Comparison of ENCODE assay signal across 22 cellular contexts in genomic region chr18:9242987-9243386, GRCh38.
A peak's percentile ranks its signal among the peaks of the same experiment; 100 is the strongest.
DNase-seq lines count a peak whose midpoint lies in the region; ATAC-seq and TF ChIP-seq lines count a peak whose summit lies in the region.
"Had no signal": no experiment of that assay in that cellular context is flagged by ENCODE, and none has a peak within 500 bp of the region (broad histone marks: within the 10 kb centered on the region; RNA-seq: fewer than 3 reads in every experiment).

No MANE protein-coding gene starts in this region.

- no peaks in the 10 kb centered on the region for H3K9me2 ChIP-seq in GM23338 (ENCODE audit: insufficient read depth)

- ATAC-seq in GM23338 (peak; percentile 78), GM18861 (IDR thresholded peaks at IDR 0.05; ENCODE audit: unreplicated experiment) (no peak), GM21737 (IDR thresholded peaks at IDR 0.05; ENCODE audit: unreplicated experiment) (no peak)
- ATAC-seq: sciatic nerve, T-cell had no signal

- peaks cover 29% of the 10 kb centered on the region for H3K4me1 ChIP-seq in GM23338 (ENCODE audit: insufficient read depth)
- H3K4me1 ChIP-seq: BE2C, tibial nerve had no signal

- peak; percentile 18 for DNase-seq in GM12864 (ENCODE audit: low read depth)
- peak; percentile 32 for DNase-seq in GM23338 (ENCODE audit: low spot score)
- peak; percentile 5 for DNase-seq in NOMO-1 treated with dmso at 0.1 percent for 144 hours (lab: John Stamatoyannopoulos, UW; ENCODE audit: unreplicated experiment)
- DNase-seq in midbrain (lab: John Stamatoyannopoulos, UW) = peak; percentile 7
- no peak for DNase-seq in stimulated activated CD4-positive, alpha-beta T cell treated with anti-CD3 and anti-CD28 coated beads, Interleukin-1b, Interleukin-23, amount 100 ng/mL, for 48 hours
- no peak for DNase-seq in NCI-H524 (lab: John Stamatoyannopoulos, UW)
- DNase-seq: activated B cell treated with CpG ODN at 0.5 μM for 24 hours; activated CD8-positive, alpha-beta memory T cell treated with anti-CD3 and anti-CD28 coated beads, Interleukin-2, amount 50 U/mL, for 48 hours; activated naive CD8-positive, alpha-beta T cell treated with anti-CD3 and anti-CD28 coated beads, Interleukin-2, amount 10 ng/mL, durations not matched to agents 7 days and 5 days; BE2C; DND-41; HFFc6; kidney; NCI-H2029 treated with DMSO at 0.1 percent for 48 hours; NCI-H69; RPMI8226; stimulated activated CD4-positive, alpha-beta T cell treated with anti-CD3 and anti-CD28 coated beads, Interleukin-2, amount 100 ng/mL, for 48 hours; T-cell had no signal

- H3K36me3 Mint-ChIP-seq in GM23338 (ENCODE audit: low read depth) = peaks cover 6% of the 10 kb centered on the region; the same call in 2 of the 3 replicates

- no peaks in the 10 kb centered on the region for H3K79me2 ChIP-seq in GM23338 (replicated peaks; ENCODE audit: insufficient read depth)

- H3K4me3 Mint-ChIP-seq in GM23338 = 0 out of 3 replicates have a peak overlapping the region, but pooled peaks have one; percentile 0
- H3K4me3 Mint-ChIP-seq: activated B cell treated with CpG ODN at 0.5 μM for 24 hours; activated naive CD8-positive, alpha-beta T cell treated with anti-CD3 and anti-CD28 coated beads, Interleukin-2, amount 10 ng/mL, durations not matched to agents 7 days and 5 days; HFFc6; T-cell had no signal

- no peak overlapping the region for H3K4me2 ChIP-seq in GM23338

- peak overlapping the region; percentile 51 for H3K27ac Mint-ChIP-seq in GM23338
- H3K27ac Mint-ChIP-seq: activated B cell treated with CpG ODN at 0.5 μM for 24 hours; activated naive CD8-positive, alpha-beta T cell treated with anti-CD3 and anti-CD28 coated beads, Interleukin-2, amount 10 ng/mL, durations not matched to agents 7 days and 5 days; HFFc6 had no signal

- H3K4me3 ChIP-seq in GM12864 (ENCODE audit: low read depth, low read length) (no peak overlapping the region), GM23338 (no peak overlapping the region)
- H3K4me3 ChIP-seq: tibial nerve had no signal

- no peaks in the 10 kb centered on the region for H3K9me3 Mint-ChIP-seq in GM23338
- H3K9me3 Mint-ChIP-seq: activated B cell treated with CpG ODN at 0.5 μM for 24 hours; activated naive CD8-positive, alpha-beta T cell treated with anti-CD3 and anti-CD28 coated beads, Interleukin-2, amount 10 ng/mL, durations not matched to agents 7 days and 5 days; HFFc6; T-cell had no signal

- H4K20me1 ChIP-seq in GM23338 (replicated peaks; ENCODE audit: insufficient read depth) = no peaks in the 10 kb centered on the region

- no peaks in the 10 kb centered on the region for H3K27me3 Mint-ChIP-seq in GM23338 (ENCODE audit: insufficient read depth, low read depth, poor library complexity)
- H3K27me3 Mint-ChIP-seq: activated B cell treated with CpG ODN at 0.5 μM for 24 hours; activated naive CD8-positive, alpha-beta T cell treated with anti-CD3 and anti-CD28 coated beads, Interleukin-2, amount 10 ng/mL, durations not matched to agents 7 days and 5 days; T-cell had no signal

- peaks cover 30% of the 10 kb centered on the region; the same call in 2 of the 3 replicates for H3K4me1 Mint-ChIP-seq in GM23338

- H2AFZ ChIP-seq in GM23338 = no peak overlapping the region

- TF ChIP-seq CTCF in GM12864 (IDR thresholded peaks at IDR 0.05; ENCODE audit: low read depth, low read length, missing control alignments) (no peak), GM23338 (conservative IDR thresholded peaks at IDR 0.05; ENCODE audit: low read depth in 2 of 2) (no peak)

- H3K36me3 ChIP-seq in GM23338 (ENCODE audit: insufficient read depth) = no peaks in the 10 kb centered on the region
- H3K36me3 ChIP-seq: BE2C had no signal

- peak overlapping the region; percentile 53; the same call in 1 of the 2 replicates for H3K27ac ChIP-seq in GM23338 (ENCODE audit: low read depth)
- H3K27ac ChIP-seq: tibial nerve had no signal

- no peaks in the 10 kb centered on the region for H3F3A ChIP-seq in GM23338 (replicated peaks; ENCODE audit: low read depth)

- no peaks in the 10 kb centered on the region for H3K27me3 ChIP-seq in GM23338 (ENCODE audit: insufficient read depth)
- H3K27me3 ChIP-seq: BE2C, tibial nerve had no signal

TF ChIP-seq in GM23338, 12 proteins besides CTCF, POLR2A, EP300 and RAD21:
- TF ChIP-seq EZH2phosphoT487 (IDR thresholded peaks at IDR 0.05; ENCODE audit: unreplicated experiment) = no peak
- no peak for TF ChIP-seq POLR2AphosphoS5 (IDR thresholded peaks at IDR 0.05; ENCODE audit: low read depth)
- no peak for TF ChIP-seq EZH2 (IDR thresholded peaks at IDR 0.05; ENCODE audit: low read depth, unreplicated experiment)
- no peak for TF ChIP-seq ZNF331 (CRISPR knock-in tag; IDR thresholded peaks at IDR 0.05; ENCODE audit: low read depth)
- TF ChIP-seq, protein P1, sequence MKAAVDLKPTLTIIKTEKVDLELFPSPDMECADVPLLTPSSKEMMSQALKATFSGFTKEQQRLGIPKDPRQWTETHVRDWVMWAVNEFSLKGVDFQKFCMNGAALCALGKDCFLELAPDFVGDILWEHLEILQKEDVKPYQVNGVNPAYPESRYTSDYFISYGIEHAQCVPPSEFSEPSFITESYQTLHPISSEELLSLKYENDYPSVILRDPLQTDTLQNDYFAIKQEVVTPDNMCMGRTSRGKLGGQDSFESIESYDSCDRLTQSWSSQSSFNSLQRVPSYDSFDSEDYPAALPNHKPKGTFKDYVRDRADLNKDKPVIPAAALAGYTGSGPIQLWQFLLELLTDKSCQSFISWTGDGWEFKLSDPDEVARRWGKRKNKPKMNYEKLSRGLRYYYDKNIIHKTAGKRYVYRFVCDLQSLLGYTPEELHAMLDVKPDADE (IDR thresholded peaks at IDR 0.05) = no peak

Comparison
In these comparisons a context has a peak if more than half of its experiments do, and no peak if none do; other contexts are left out.
1. DNase-seq: peak in GM12864 (single experiment), GM23338 (single experiment), NOMO-1 treated with dmso at 0.1 percent for 144 hours (single experiment) and midbrain (single experiment); none in stimulated activated CD4-positive, alpha-beta T cell treated with anti-CD3 and anti-CD28 coated beads, Interleukin-1b, Interleukin-23, amount 100 ng/mL, for 48 hours (single experiment) and NCI-H524 (0 of 2).